Comparison of ENCODE assay signal across 7 cellular contexts in the genomic region with DNA sequence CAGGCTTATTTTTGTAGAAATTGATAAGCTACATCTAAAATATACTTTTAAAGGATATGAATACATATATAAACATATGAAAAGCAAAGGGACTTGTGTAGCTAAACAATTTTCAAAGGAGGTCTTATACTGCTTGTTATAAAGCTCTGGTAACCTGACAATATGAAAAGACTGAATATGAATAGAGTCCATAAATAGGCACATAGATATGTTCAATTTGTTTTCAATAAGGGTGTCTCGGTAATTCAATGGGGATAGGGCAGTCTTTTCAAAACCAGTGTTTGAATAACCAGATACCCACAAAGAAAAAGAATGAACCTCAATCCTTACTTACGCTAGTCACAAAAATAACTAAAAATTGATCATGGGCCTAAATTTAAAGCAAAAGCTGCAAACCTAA.
"Had no signal": no experiment of that assay in that cellular context is flagged by ENCODE, and none has a peak within 500 bp of the region (broad histone marks: within the 10 kb centered on the region; RNA-seq: fewer than 3 reads in every experiment).

No MANE protein-coding gene starts in this region.

- FAIRE-seq: GM12878, GM12891, GM12892, GM18507, GM19239 had no signal

- DNase-seq: GDM1, GF-D8 had no signal

- H3K4me3 ChIP-seq: GM12878 had no signal

- ATAC-seq: GM12878 had no signal
